ENCODE assay signal across 1 cellular context in the genomic region with DNA sequence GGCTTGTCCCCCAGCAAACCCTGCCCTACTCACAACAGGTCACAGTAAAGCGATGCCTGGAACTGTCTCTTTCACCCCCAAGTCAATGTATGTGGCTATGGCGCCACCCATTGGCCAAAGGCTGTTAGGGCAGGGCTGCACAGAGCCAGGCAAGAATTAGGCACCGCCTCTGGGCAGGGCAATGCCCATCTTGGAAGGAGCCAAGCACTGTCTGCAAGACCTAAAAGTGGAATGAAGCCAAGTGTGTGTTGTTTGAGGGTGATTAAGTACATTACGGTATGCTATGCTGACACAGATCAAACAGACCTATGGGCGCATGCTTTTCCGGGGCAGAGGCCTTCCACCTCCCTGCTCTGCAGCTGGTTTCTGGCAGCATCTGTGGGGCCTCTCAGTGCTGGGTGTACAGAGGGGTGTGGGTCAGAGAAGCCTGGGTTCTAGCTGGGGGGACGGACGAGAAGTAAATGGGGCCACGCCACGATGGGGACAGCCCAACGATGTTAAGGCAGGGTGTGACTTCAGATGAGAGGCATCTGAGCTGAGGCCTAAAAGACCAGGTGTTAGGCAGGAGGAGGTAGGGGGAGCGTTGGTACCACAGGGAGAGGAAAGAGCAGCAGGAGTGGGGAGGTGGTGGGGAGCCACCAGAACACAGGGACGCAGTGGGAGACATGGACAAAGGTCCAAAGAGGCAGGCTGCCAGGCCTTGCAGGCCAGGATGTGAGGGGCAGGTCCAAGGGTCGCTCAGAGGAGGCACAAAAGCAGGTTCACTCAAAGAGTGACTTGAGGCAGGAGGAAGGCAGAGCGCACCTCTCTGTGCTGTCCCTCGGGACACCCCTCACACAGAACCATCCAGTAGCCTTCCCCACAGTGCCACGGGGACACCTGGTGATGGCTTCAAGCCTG.
A peak's percentile ranks its signal among the peaks of the same experiment; 100 is the strongest.
TF ChIP-seq lines count a peak whose summit lies in the region.

No MANE protein-coding gene starts in this region.

TF ChIP-seq in HepG2, 621 proteins besides CTCF, POLR2A, EP300 and RAD21 (continued from another document and continues in another):
- TF ChIP-seq, protein P1, sequence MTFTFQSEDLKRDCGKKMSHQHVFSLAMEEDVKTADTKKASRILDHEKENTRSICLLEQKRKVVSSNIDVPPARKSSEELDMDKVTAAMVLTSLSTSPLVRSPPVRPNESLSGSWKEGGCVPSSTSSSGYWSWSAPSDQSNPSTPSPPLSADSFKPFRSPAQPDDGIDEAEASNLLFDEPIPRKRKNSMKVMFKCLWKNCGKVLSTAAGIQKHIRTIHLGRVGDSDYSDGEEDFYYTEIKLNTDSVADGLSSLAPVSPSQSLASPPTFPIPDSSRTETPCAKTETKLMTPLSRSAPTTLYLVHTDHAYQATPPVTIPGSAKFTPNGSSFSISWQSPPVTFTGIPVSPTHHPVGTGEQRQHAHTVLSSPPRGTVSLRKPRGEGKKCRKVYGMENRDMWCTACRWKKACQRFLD (CRISPR knock-in tag; IDR thresholded peaks at IDR 0.05; ENCODE audit: borderline replicate concordance), result no peak
- TF ChIP-seq ZBTB1 (CRISPR knock-in tag; IDR thresholded peaks at IDR 0.05; ENCODE audit: borderline replicate concordance) (no peak), MTF1 (CRISPR knock-in tag; IDR thresholded peaks at IDR 0.05) (no peak), NONO (IDR thresholded peaks at IDR 0.05) (no peak), NONO (CRISPR knock-in tag; conservative IDR thresholded peaks at IDR 0.05) (no peak), ZNF17 (CRISPR knock-in tag; IDR thresholded peaks at IDR 0.05) (no peak), JUND (CRISPR knock-in tag; IDR thresholded peaks at IDR 0.05) (no peak), BRCA1 (CRISPR knock-in tag; IDR thresholded peaks at IDR 0.05) (no peak), IRF2 (CRISPR knock-in tag; IDR thresholded peaks at IDR 0.05) (0 out of 2 replicates have a peak, but pooled peaks have one; percentile 33), BHLHE40 (IDR thresholded peaks at IDR 0.05; ENCODE audit: low read length) (no peak), SAFB2 (CRISPR knock-in tag; IDR thresholded peaks at IDR 0.05; ENCODE audit: borderline replicate concordance, low read depth) (no peak), NFE2L2 (IDR thresholded peaks at IDR 0.05; ENCODE audit: low read length) (no peak), HNRNPL (IDR thresholded peaks at IDR 0.05; ENCODE audit: low read depth, low read length) (0 out of 2 replicates have a peak, but pooled peaks have one; percentile 29), FOXK2 (IDR thresholded peaks at IDR 0.05) (no peak), ZFP41 (CRISPR knock-in tag; IDR thresholded peaks at IDR 0.05; ENCODE audit: borderline replicate concordance) (no peak), ZFP90 (CRISPR knock-in tag; IDR thresholded peaks at IDR 0.05; ENCODE audit: borderline replicate concordance) (no peak), SNAI1 (CRISPR knock-in tag; IDR thresholded peaks at IDR 0.05; ENCODE audit: borderline replicate concordance) (no peak), ZNF501 (CRISPR knock-in tag; IDR thresholded peaks at IDR 0.05) (peak; percentile 37), SATB2 (CRISPR knock-in tag; IDR thresholded peaks at IDR 0.05) (no peak), HCFC1 (IDR thresholded peaks at IDR 0.05; ENCODE audit: low read depth, low read length) (no peak), ZNF788 (CRISPR knock-in tag; IDR thresholded peaks at IDR 0.05; ENCODE audit: borderline replicate concordance) (peak; percentile 42; the same call in 1 of the 2 replicates), KLF11 (CRISPR knock-in tag; IDR thresholded peaks at IDR 0.05) (no peak), ZMYM4 (CRISPR knock-in tag; IDR thresholded peaks at IDR 0.05) (no peak), TBL1XR1 (IDR thresholded peaks at IDR 0.05; ENCODE audit: borderline replicate concordance, low read length, partially characterized antibody) (no peak), ZNF207 (IDR thresholded peaks at IDR 0.05; ENCODE audit: borderline replicate concordance) (no peak), ZNF777 (CRISPR knock-in tag; IDR thresholded peaks at IDR 0.05) (no peak), ZFP37 (CRISPR knock-in tag; IDR thresholded peaks at IDR 0.05; ENCODE audit: borderline replicate concordance) (no peak), KMT2B (CRISPR knock-in tag; IDR thresholded peaks at IDR 0.05) (no peak), ZNF530 (CRISPR knock-in tag; IDR thresholded peaks at IDR 0.05; ENCODE audit: low read depth) (no peak), RXRB (CRISPR knock-in tag; IDR thresholded peaks at IDR 0.05; ENCODE audit: borderline replicate concordance) (0 out of 2 replicates have a peak, but pooled peaks have one; percentile 14), SP140L (CRISPR knock-in tag; IDR thresholded peaks at IDR 0.05; ENCODE audit: borderline replicate concordance) (no peak)
- TF ChIP-seq, protein P2, sequence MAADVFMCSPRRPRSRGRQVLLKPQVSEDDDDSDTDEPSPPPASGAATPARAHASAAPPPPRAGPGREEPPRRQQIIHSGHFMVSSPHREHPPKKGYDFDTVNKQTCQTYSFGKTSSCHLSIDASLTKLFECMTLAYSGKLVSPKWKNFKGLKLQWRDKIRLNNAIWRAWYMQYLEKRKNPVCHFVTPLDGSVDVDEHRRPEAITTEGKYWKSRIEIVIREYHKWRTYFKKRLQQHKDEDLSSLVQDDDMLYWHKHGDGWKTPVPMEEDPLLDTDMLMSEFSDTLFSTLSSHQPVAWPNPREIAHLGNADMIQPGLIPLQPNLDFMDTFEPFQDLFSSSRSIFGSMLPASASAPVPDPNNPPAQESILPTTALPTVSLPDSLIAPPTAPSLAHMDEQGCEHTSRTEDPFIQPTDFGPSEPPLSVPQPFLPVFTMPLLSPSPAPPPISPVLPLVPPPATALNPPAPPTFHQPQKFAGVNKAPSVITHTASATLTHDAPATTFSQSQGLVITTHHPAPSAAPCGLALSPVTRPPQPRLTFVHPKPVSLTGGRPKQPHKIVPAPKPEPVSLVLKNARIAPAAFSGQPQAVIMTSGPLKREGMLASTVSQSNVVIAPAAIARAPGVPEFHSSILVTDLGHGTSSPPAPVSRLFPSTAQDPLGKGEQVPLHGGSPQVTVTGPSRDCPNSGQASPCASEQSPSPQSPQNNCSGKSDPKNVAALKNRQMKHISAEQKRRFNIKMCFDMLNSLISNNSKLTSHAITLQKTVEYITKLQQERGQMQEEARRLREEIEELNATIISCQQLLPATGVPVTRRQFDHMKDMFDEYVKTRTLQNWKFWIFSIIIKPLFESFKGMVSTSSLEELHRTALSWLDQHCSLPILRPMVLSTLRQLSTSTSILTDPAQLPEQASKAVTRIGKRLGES (CRISPR knock-in tag; IDR thresholded peaks at IDR 0.05; ENCODE audit: borderline replicate concordance), result no peak
- TF ChIP-seq, protein P3, sequence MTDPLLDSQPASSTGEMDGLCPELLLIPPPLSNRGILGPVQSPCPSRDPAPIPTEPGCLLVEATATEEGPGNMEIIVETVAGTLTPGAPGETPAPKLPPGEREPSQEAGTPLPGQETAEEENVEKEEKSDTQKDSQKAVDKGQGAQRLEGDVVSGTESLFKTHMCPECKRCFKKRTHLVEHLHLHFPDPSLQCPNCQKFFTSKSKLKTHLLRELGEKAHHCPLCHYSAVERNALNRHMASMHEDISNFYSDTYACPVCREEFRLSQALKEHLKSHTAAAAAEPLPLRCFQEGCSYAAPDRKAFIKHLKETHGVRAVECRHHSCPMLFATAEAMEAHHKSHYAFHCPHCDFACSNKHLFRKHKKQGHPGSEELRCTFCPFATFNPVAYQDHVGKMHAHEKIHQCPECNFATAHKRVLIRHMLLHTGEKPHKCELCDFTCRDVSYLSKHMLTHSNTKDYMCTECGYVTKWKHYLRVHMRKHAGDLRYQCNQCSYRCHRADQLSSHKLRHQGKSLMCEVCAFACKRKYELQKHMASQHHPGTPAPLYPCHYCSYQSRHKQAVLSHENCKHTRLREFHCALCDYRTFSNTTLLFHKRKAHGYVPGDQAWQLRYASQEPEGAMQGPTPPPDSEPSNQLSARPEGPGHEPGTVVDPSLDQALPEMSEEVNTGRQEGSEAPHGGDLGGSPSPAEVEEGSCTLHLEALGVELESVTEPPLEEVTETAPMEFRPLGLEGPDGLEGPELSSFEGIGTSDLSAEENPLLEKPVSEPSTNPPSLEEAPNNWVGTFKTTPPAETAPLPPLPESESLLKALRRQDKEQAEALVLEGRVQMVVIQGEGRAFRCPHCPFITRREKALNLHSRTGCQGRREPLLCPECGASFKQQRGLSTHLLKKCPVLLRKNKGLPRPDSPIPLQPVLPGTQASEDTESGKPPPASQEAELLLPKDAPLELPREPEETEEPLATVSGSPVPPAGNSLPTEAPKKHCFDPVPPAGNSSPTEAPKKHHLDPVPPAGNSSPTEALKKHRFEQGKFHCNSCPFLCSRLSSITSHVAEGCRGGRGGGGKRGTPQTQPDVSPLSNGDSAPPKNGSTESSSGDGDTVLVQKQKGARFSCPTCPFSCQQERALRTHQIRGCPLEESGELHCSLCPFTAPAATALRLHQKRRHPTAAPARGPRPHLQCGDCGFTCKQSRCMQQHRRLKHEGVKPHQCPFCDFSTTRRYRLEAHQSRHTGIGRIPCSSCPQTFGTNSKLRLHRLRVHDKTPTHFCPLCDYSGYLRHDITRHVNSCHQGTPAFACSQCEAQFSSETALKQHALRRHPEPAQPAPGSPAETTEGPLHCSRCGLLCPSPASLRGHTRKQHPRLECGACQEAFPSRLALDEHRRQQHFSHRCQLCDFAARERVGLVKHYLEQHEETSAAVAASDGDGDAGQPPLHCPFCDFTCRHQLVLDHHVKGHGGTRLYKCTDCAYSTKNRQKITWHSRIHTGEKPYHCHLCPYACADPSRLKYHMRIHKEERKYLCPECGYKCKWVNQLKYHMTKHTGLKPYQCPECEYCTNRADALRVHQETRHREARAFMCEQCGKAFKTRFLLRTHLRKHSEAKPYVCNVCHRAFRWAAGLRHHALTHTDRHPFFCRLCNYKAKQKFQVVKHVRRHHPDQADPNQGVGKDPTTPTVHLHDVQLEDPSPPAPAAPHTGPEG (CRISPR knock-in tag; IDR thresholded peaks at IDR 0.05), result no peak
- TF ChIP-seq, protein P4, sequence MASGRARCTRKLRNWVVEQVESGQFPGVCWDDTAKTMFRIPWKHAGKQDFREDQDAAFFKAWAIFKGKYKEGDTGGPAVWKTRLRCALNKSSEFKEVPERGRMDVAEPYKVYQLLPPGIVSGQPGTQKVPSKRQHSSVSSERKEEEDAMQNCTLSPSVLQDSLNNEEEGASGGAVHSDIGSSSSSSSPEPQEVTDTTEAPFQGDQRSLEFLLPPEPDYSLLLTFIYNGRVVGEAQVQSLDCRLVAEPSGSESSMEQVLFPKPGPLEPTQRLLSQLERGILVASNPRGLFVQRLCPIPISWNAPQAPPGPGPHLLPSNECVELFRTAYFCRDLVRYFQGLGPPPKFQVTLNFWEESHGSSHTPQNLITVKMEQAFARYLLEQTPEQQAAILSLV (CRISPR knock-in tag; IDR thresholded peaks at IDR 0.05; ENCODE audit: borderline replicate concordance), result no peak
- TF ChIP-seq, protein P5, sequence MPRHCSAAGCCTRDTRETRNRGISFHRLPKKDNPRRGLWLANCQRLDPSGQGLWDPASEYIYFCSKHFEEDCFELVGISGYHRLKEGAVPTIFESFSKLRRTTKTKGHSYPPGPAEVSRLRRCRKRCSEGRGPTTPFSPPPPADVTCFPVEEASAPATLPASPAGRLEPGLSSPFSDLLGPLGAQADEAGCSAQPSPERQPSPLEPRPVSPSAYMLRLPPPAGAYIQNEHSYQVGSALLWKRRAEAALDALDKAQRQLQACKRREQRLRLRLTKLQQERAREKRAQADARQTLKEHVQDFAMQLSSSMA (CRISPR knock-in tag; IDR thresholded peaks at IDR 0.05), result no peak
- TF ChIP-seq, protein P6, sequence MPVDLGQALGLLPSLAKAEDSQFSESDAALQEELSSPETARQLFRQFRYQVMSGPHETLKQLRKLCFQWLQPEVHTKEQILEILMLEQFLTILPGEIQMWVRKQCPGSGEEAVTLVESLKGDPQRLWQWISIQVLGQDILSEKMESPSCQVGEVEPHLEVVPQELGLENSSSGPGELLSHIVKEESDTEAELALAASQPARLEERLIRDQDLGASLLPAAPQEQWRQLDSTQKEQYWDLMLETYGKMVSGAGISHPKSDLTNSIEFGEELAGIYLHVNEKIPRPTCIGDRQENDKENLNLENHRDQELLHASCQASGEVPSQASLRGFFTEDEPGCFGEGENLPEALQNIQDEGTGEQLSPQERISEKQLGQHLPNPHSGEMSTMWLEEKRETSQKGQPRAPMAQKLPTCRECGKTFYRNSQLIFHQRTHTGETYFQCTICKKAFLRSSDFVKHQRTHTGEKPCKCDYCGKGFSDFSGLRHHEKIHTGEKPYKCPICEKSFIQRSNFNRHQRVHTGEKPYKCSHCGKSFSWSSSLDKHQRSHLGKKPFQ (CRISPR knock-in tag; IDR thresholded peaks at IDR 0.05; ENCODE audit: insufficient replicate concordance), result no peak
- TF ChIP-seq, protein P7, sequence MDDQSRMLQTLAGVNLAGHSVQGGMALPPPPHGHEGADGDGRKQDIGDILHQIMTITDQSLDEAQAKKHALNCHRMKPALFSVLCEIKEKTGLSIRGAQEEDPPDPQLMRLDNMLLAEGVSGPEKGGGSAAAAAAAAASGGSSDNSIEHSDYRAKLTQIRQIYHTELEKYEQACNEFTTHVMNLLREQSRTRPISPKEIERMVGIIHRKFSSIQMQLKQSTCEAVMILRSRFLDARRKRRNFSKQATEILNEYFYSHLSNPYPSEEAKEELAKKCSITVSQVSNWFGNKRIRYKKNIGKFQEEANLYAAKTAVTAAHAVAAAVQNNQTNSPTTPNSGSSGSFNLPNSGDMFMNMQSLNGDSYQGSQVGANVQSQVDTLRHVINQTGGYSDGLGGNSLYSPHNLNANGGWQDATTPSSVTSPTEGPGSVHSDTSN (CRISPR knock-in tag; IDR thresholded peaks at IDR 0.05; ENCODE audit: borderline replicate concordance), result no peak
- TF ChIP-seq, protein P8, sequence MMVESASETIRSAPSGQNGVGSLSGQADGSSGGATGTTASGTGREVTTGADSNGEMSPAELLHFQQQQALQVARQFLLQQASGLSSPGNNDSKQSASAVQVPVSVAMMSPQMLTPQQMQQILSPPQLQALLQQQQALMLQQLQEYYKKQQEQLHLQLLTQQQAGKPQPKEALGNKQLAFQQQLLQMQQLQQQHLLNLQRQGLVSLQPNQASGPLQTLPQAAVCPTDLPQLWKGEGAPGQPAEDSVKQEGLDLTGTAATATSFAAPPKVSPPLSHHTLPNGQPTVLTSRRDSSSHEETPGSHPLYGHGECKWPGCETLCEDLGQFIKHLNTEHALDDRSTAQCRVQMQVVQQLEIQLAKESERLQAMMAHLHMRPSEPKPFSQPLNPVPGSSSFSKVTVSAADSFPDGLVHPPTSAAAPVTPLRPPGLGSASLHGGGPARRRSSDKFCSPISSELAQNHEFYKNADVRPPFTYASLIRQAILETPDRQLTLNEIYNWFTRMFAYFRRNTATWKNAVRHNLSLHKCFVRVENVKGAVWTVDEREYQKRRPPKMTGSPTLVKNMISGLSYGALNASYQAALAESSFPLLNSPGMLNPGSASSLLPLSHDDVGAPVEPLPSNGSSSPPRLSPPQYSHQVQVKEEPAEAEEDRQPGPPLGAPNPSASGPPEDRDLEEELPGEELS (CRISPR knock-in tag; IDR thresholded peaks at IDR 0.05), result no peak
